2 cellular contexts compared by ENCODE assay signal in genomic region chr1:77631751-77632150, GRCh38.
A peak's percentile ranks its signal among the peaks of the same experiment; 100 is the strongest.
TF ChIP-seq lines count a peak whose summit lies in the region.

No MANE protein-coding gene starts in this region.

TF ChIP-seq in endothelial cell of umbilical vein, 7 proteins besides CTCF, POLR2A, EP300 and RAD21:
- TF ChIP-seq MYC (IDR thresholded peaks at IDR 0.05; ENCODE audit: low read depth, low read length) (no peak), FOS (IDR thresholded peaks at IDR 0.05; ENCODE audit: borderline replicate concordance, insufficient read depth, low read length) (no peak), POLR2AphosphoS5 (IDR thresholded peaks at IDR 0.05; ENCODE audit: insufficient read depth, low read depth, low read length) (no peak), GATA2 (IDR thresholded peaks at IDR 0.05; ENCODE audit: insufficient read depth, insufficient read length, low read depth, low read length) (no peak), JUN (IDR thresholded peaks at IDR 0.05; ENCODE audit: borderline replicate concordance, insufficient read depth, insufficient read length, low read depth) (no peak), EZH2 (IDR thresholded peaks at IDR 0.05; ENCODE audit: borderline replicate concordance, low read depth, low read length, severe bottlenecking) (no peak), MAX (IDR thresholded peaks at IDR 0.05; ENCODE audit: insufficient read depth, insufficient read length) (no peak)

TF ChIP-seq in HepG2, 621 proteins besides CTCF, POLR2A, EP300 and RAD21:
- TF ChIP-seq MAFK (conservative IDR thresholded peaks at IDR 0.05 in 1 of 2, IDR thresholded peaks at IDR 0.05 in 1 of 2; ENCODE audit: low read length in 2 of 2) (peak in 1 of 2 experiments; percentile 23; a peak in 1 of 4 replicates), ZNF577 (CRISPR knock-in tag; IDR thresholded peaks at IDR 0.05; ENCODE audit: borderline replicate concordance, low read depth) (no peak), MAFF (IDR thresholded peaks at IDR 0.05; ENCODE audit: low read depth, low read length) (0 out of 2 replicates have a peak, but pooled peaks have one; percentile 26)
